In the genomic region with DNA sequence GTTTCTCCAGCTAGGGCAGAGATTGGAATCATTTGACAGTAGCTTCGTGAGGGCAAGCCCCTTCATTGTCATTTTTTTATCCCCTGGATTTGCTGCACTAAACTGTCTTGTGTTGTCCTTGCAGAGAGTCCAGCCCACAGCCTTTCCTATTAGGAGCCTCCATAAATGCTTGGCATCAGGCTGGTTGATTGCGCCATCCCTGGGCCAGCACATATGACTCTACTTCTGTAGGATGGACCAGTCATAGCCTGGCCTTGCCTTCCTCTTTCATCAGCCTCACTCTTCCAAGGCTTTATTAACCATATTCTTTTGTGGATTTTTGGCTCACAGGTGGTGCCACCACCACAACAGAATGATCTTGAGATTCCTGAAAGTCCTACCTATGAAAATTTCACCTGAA, we compare ENCODE assay signal across 15 cellular contexts. TPM values are rescaled to one million over a fixed set of nuclear protein-coding genes. Genes with fewer than 3 reads are reported as not detected.
DNase-seq lines count a peak whose midpoint lies in the region; ATAC-seq, FAIRE-seq and TF ChIP-seq lines count a peak whose summit lies in the region.
"Had no signal": no experiment of that assay in that cellular context is flagged by ENCODE, and none has a peak within 500 bp of the region (broad histone marks: within the 10 kb centered on the region; RNA-seq: fewer than 3 reads in every experiment).

No MANE protein-coding gene starts in this region.

- H3K9ac ChIP-seq in GM23248 (no peak overlapping the region), keratinocyte (ENCODE audit: control insufficient read depth, extremely low read depth, insufficient read depth, low read length) (no peak overlapping the region)

- no peaks in the 10 kb centered on the region for H3K27me3 Mint-ChIP-seq in T-helper 17 cell
- H3K27me3 Mint-ChIP-seq in endothelial cell (ENCODE audit: unreplicated experiment), result peaks cover 4% of the 10 kb centered on the region

- H3K36me3 ChIP-seq in GM23248 (ENCODE audit: low read depth) (no peaks in the 10 kb centered on the region), keratinocyte (ENCODE audit: control insufficient read depth in 2 of 2, extremely low read depth in 1 of 2, insufficient read depth in 2 of 2, low read length in 2 of 2) (no peaks in the 10 kb centered on the region), Peyer's patch (no peaks in the 10 kb centered on the region)

- no peak overlapping the region for H3K4me3 Mint-ChIP-seq in T-helper 17 cell
- H3K4me3 Mint-ChIP-seq in endothelial cell (ENCODE audit: unreplicated experiment), result no peak overlapping the region

- dilution Hi-C loops in keratinocyte (cut with MboI; ENCODE audit: extremely low pct_ligation_motif_present, low sequenced_read_pairs), result no loop called here

- in situ Hi-C loops in GM23248 (cut with MboI), result no loop called here

- no peaks in the 10 kb centered on the region for H3K27me3 ChIP-seq in GM23248 (replicated peaks; ENCODE audit: insufficient read depth)
- H3K27me3 ChIP-seq in keratinocyte (ENCODE audit: control insufficient read depth, extremely low read depth, insufficient read depth, low read length), result no peaks in the 10 kb centered on the region
- H3K27me3 ChIP-seq in Peyer's patch, result no peaks in the 10 kb centered on the region

- POLR2A ChIA-PET in A549 (lab: Yijun Ruan, JAX), result no interaction called here

- H4K20me1 ChIP-seq in GM23248 (ENCODE audit: insufficient read depth) (no peaks in the 10 kb centered on the region), keratinocyte (ENCODE audit: control insufficient read depth, extremely low read depth, insufficient read depth, low read length) (no peaks in the 10 kb centered on the region)

- no peak overlapping the region for H3K4me3 ChIP-seq in A549
- no peak overlapping the region for H3K4me3 ChIP-seq in GM23248
- H3K4me3 ChIP-seq in keratinocyte (ENCODE audit: control insufficient read depth in 2 of 3, extremely low read depth in 1 of 3, insufficient read depth in 2 of 3, low read depth in 1 of 3, low read length in 3 of 3), result no peak overlapping the region
- H3K4me3 ChIP-seq in Peyer's patch, result no peak overlapping the region
- H3K4me3 ChIP-seq: SK-N-MC had no signal

- H3K27ac ChIP-seq in A549 (peak overlapping the region; percentile 64 to 81), GM23248 (no peak overlapping the region), keratinocyte (ENCODE audit: control insufficient read depth, insufficient read depth, low read length) (peak overlapping the region; percentile 44), Peyer's patch (no peak overlapping the region)
- H3K27ac ChIP-seq: SK-N-MC had no signal

- TF ChIP-seq POLR2A in A549 (IDR thresholded peaks at IDR 0.05; ENCODE audit: low read length), result no peak
- no peak for TF ChIP-seq POLR2A in Peyer's patch (IDR thresholded peaks at IDR 0.05)

- peak overlapping the region; percentile 50; the same call in 2 of the 3 replicates for H3K4me2 ChIP-seq in A549
- H3K4me2 ChIP-seq in GM23248 (ENCODE audit: unreplicated experiment), result no peak overlapping the region
- peak overlapping the region; percentile 47 for H3K4me2 ChIP-seq in keratinocyte (ENCODE audit: control insufficient read depth, extremely low read depth, insufficient read depth, low read depth, low read length)

- H3K9me3 Mint-ChIP-seq in endothelial cell (ENCODE audit: unreplicated experiment), result no peaks in the 10 kb centered on the region

- H3K9me3 ChIP-seq in A549, result no peaks in the 10 kb centered on the region
- H3K9me3 ChIP-seq in GM23248 (ENCODE audit: low read depth), result no peaks in the 10 kb centered on the region
- H3K9me3 ChIP-seq in T-helper 17 cell (ENCODE audit: control insufficient read depth, low read length, poor library complexity, severe bottlenecking), result no peaks in the 10 kb centered on the region
- no peaks in the 10 kb centered on the region for H3K9me3 ChIP-seq in keratinocyte (ENCODE audit: control insufficient read depth, low read depth, low read length)
- H3K9me3 ChIP-seq in Peyer's patch, result no peaks in the 10 kb centered on the region

- TF ChIP-seq EP300 in A549 (IDR thresholded peaks at IDR 0.05), result no peak

- CTCF ChIA-PET in A549 (lab: Yijun Ruan, JAX), result interaction anchor here (0.6 to 6.5 kb wide), 6 partner anchors 7 to 517 kb away, joined by 3 to 23 read pairs (median 6); no protein-coding TSS in a partner anchor

- no peak for TF ChIP-seq RAD21 in A549 (conservative IDR thresholded peaks at IDR 0.05 in 1 of 2, IDR thresholded peaks at IDR 0.05 in 1 of 2)

- H2AFZ ChIP-seq in GM23248, result no peak overlapping the region
- no peak overlapping the region for H2AFZ ChIP-seq in keratinocyte (ENCODE audit: control insufficient read depth, low read length)

- peaks cover 25% of the 10 kb centered on the region for H3K4me1 ChIP-seq in A549
- no peaks in the 10 kb centered on the region for H3K4me1 ChIP-seq in GM23248 (ENCODE audit: insufficient read depth)
- H3K4me1 ChIP-seq in keratinocyte (ENCODE audit: control insufficient read depth, extremely low read depth, insufficient read depth, low read length), result peaks cover 18% of the 10 kb centered on the region
- H3K4me1 ChIP-seq in Peyer's patch, result no peaks in the 10 kb centered on the region

- H3K9me2 ChIP-seq in GM23248 (ENCODE audit: insufficient read depth), result no peaks in the 10 kb centered on the region

- TF ChIP-seq CTCF in A549 (IDR thresholded peaks at IDR 0.05) (no peak), keratinocyte (optimal IDR thresholded peaks at IDR 0.05 in 1 of 3, IDR thresholded peaks at IDR 0.05 in 1 of 3, conservative IDR thresholded peaks at IDR 0.05 in 1 of 3; ENCODE audit: extremely low read depth in 1 of 3, insufficient read depth in 2 of 3, low read length in 3 of 3) (no peak), Peyer's patch (IDR thresholded peaks at IDR 0.05) (no peak), endothelial cell (IDR thresholded peaks at IDR 0.05; ENCODE audit: unreplicated experiment) (no peak)

- H3F3A ChIP-seq in GM23248 (ENCODE audit: insufficient read depth), result no peaks in the 10 kb centered on the region

- FAIRE-seq in A549 (lab: Jason Lieb, UNC) (no peak), keratinocyte (lab: Jason Lieb, UNC) (peak; percentile 20)
- FAIRE-seq: small intestine had no signal

- H3K27ac Mint-ChIP-seq in T-helper 17 cell (peak overlapping the region; percentile 75), endothelial cell (ENCODE audit: unreplicated experiment) (no peak overlapping the region)

- H3K9me1 ChIP-seq in keratinocyte (ENCODE audit: control insufficient read depth, extremely low read depth, insufficient read depth, low read length), result no peaks in the 10 kb centered on the region

- H3K4me1 Mint-ChIP-seq in T-helper 17 cell, result peaks cover 16% of the 10 kb centered on the region
- H3K4me1 Mint-ChIP-seq in endothelial cell (ENCODE audit: unreplicated experiment), result peaks cover 9% of the 10 kb centered on the region

- peaks cover 5% of the 10 kb centered on the region for H3K36me3 Mint-ChIP-seq in T-helper 17 cell (ENCODE audit: low read depth)
- H3K36me3 Mint-ChIP-seq in endothelial cell (ENCODE audit: low read depth, unreplicated experiment), result no peaks in the 10 kb centered on the region

- 89% methylated on average over 2 of the region's 2 CpGs for WGBS in A549 (ENCODE audit: missing lambda C conversion rate)
- 28 to 35% methylated on average over 2 of the region's 2 CpGs for whole genome bisulfite sequencing in GM23248 (ENCODE audit: low coverage in 1 of 2, low lambda C conversion rate in 2 of 2, missing lambda C conversion rate in 2 of 2), 2 experiments

- DNase-seq in A549 (ENCODE audit: low read depth in 1 of 2, low spot score in 1 of 2) (peak in 1 of 2 experiments; percentile 26), GM23248 (peak; percentile 64), T-helper 17 cell (no peak), keratinocyte (ENCODE audit: low read depth, low spot score) (no peak), Peyer's patch (no peak), NCI-H2227 treated with DMSO at 0.1 percent for 48 hours (lab: John Stamatoyannopoulos, UW) (no peak), endothelial cell (ENCODE audit: low spot score) (no peak)
- DNase-seq in stimulated activated CD4-positive, alpha-beta T cell treated with anti-CD3 and anti-CD28 coated beads, Interleukin-12 subunit alpha, Interleukin-12 subunit beta, amount 100 ng/mL, for 4 hours, result no peak
- DNase-seq: activated CD8-positive, alpha-beta memory T cell treated with anti-CD3 and anti-CD28 coated beads, Interleukin-2, amount 50 U/mL, for 48 hours; DMS153; HCEC 1CT; hypothalamus; small intestine had no signal

- ATAC-seq in A549 (no peak), T-helper 17 cell (no peak)

- H3K79me2 ChIP-seq in GM23248 (ENCODE audit: insufficient read depth), result no peaks in the 10 kb centered on the region
- H3K79me2 ChIP-seq in keratinocyte (ENCODE audit: control insufficient read depth, insufficient read depth, low read length), result no peaks in the 10 kb centered on the region

RNA-seq across cellular contexts. Expression of a gene that starts 31.4 kb away (rescaled TPM):
- 0.19 and 0.20 TPM in 2 replicates for polyA plus RNA-seq in A549 (2011; rRNA removed)
- 0.18 and 0.21 TPM in 2 replicates for polyA plus RNA-seq in A549 (2012; cell fraction: cytosol; rRNA removed)
- 0.13 and 0.14 TPM in 2 replicates for polyA plus RNA-seq in A549 (2012; cell fraction: nucleus; rRNA removed)
- 0.03 to 0.15 TPM (median 0.05 TPM) in 3 replicates for polyA plus RNA-seq in A549 (2017; fragmentation: RNase III; extraction: RNeasy Plus Mini Kit Qiagen cat#74134 plus additional on column Dnase treatment)
- 0.37 and 0.49 TPM in 2 replicates for polyA minus RNA-seq in A549 (2011; rRNA and poly(A)+ RNA removed)
- not detected in 2 replicates for total RNA-seq in GM23248 (2014; rRNA removed; shearing (Covaris generic))
- not detected in 2 replicates for polyA plus RNA-seq in GM23248 (2016; fragmentation: Nextera tagmentation; extraction: Ambion mirVana)
- total RNA-seq in T-helper 17 cell, result 100 to 1,000 TPM in 1 of 2 donors, 10 to 100 TPM in 1; 96.6 to 124 TPM
- polyA plus RNA-seq in keratinocyte, result not detected in 3 replicates
- not detected for polyA plus RNA-seq in keratinocyte (2011; ENCODE audit: low read depth)
- 0.05 TPM in 1 of 2 replicates, not detected in the other for polyA plus RNA-seq in keratinocyte (2011; cell fraction: cytosol; rRNA removed)
- 0.04 TPM in 1 of 2 replicates, not detected in the other for polyA plus RNA-seq in keratinocyte (2011; cell fraction: nucleus; rRNA removed)
- polyA plus RNA-seq in keratinocyte (2012; ENCODE audit: low replicate concordance), result 0.23 TPM in 1 of 2 replicates, not detected in the other
- not detected in 3 replicates for polyA minus RNA-seq in keratinocyte
- polyA minus RNA-seq in keratinocyte (2011; cell fraction: cytosol; rRNA and poly(A)+ RNA removed), result not detected
- not detected in 2 replicates for polyA minus RNA-seq in keratinocyte (2011; cell fraction: nucleus; rRNA and poly(A)+ RNA removed)
- total RNA-seq in Peyer's patch, result 10 to 100 TPM in 1 of 4 donors, 1 to 10 TPM in 3; 1.6 to 39.6 (median 3.6) TPM
- total RNA-seq in endothelial cell (ENCODE audit: unreplicated experiment), result not detected
- total RNA-seq: M059J had no signal

RNA-seq across cellular contexts. Expression of a gene that starts 35.3 kb away (rescaled TPM):
- 0.03 and 0.08 TPM in 2 replicates for polyA plus RNA-seq in A549 (2011; rRNA removed)
- not detected in 2 replicates for polyA plus RNA-seq in A549 (2012; cell fraction: cytosol; rRNA removed)
- not detected in 2 replicates for polyA plus RNA-seq in A549 (2012; cell fraction: nucleus; rRNA removed)
- not detected in 3 replicates for polyA plus RNA-seq in A549 (2017; fragmentation: RNase III; extraction: RNeasy Plus Mini Kit Qiagen cat#74134 plus additional on column Dnase treatment)
- not detected in 2 replicates for polyA minus RNA-seq in A549 (2011; rRNA and poly(A)+ RNA removed)
- not detected in 2 replicates for total RNA-seq in GM23248 (2014; rRNA removed; shearing (Covaris generic))
- polyA plus RNA-seq in GM23248 (2016; fragmentation: Nextera tagmentation; extraction: Ambion mirVana), result not detected in 2 replicates
- 1 to 10 TPM in 1 of 2 donors, under 1 TPM in 1; 0.73 to 1.4 TPM for total RNA-seq in T-helper 17 cell
- polyA plus RNA-seq in keratinocyte, result 0.12 TPM in 1 of 3 replicates, not detected in the others
- not detected for polyA plus RNA-seq in keratinocyte (2011; ENCODE audit: low read depth)
- polyA plus RNA-seq in keratinocyte (2011; cell fraction: cytosol; rRNA removed), result 0.09 TPM in 1 of 2 replicates, not detected in the other
- 0.08 and 0.17 TPM in 2 replicates for polyA plus RNA-seq in keratinocyte (2011; cell fraction: nucleus; rRNA removed)
- 0.06 TPM in 1 of 2 replicates, not detected in the other for polyA plus RNA-seq in keratinocyte (2012; ENCODE audit: low replicate concordance)
- 0.86 TPM in 1 of 3 replicates, not detected in the others for polyA minus RNA-seq in keratinocyte
- polyA minus RNA-seq in keratinocyte (2011; cell fraction: cytosol; rRNA and poly(A)+ RNA removed), result not detected
- polyA minus RNA-seq in keratinocyte (2011; cell fraction: nucleus; rRNA and poly(A)+ RNA removed), result not detected in 2 replicates
- total RNA-seq in Peyer's patch, result 1 to 10 TPM in 2 of 4 donors, under 1 TPM in 1, not detected in 1; 0.80 to 2.8 (median 1.3) TPM
- total RNA-seq in endothelial cell (ENCODE audit: unreplicated experiment), result 0.31 TPM
- total RNA-seq: M059J had no signal

RNA-seq across cellular contexts. Expression of a gene that starts 57.6 kb away (rescaled TPM):
- polyA plus RNA-seq in A549 (2011; rRNA removed) (not detected in 2 replicates), A549 (2017; fragmentation: RNase III; extraction: RNeasy Plus Mini Kit Qiagen cat#74134 plus additional on column Dnase treatment) (not detected in 3 replicates), GM23248 (2016; fragmentation: Nextera tagmentation; extraction: Ambion mirVana) (not detected in 2 replicates), keratinocyte (not detected in 3 replicates)
- 0.05 TPM in 1 of 2 replicates, not detected in the other for polyA plus RNA-seq in A549 (2012; cell fraction: cytosol; rRNA removed)
- polyA plus RNA-seq in A549 (2012; cell fraction: nucleus; rRNA removed), result 0.10 TPM in 1 of 2 replicates, not detected in the other
- polyA minus RNA-seq in A549 (2011; rRNA and poly(A)+ RNA removed), result not detected in 2 replicates
- total RNA-seq in GM23248 (2014; rRNA removed; shearing (Covaris generic)), result not detected in 2 replicates
- total RNA-seq in T-helper 17 cell (not detected), Peyer's patch (10 to 100 TPM; 14.4 to 45.0 (median 24.5) TPM), endothelial cell (ENCODE audit: unreplicated experiment) (not detected)
- not detected for polyA plus RNA-seq in keratinocyte (2011; ENCODE audit: low read depth)
- not detected in 2 replicates for polyA plus RNA-seq in keratinocyte (2011; cell fraction: cytosol; rRNA removed)
- not detected in 2 replicates for polyA plus RNA-seq in keratinocyte (2011; cell fraction: nucleus; rRNA removed)
- not detected in 2 replicates for polyA plus RNA-seq in keratinocyte (2012; ENCODE audit: low replicate concordance)
- not detected in 3 replicates for polyA minus RNA-seq in keratinocyte
- polyA minus RNA-seq in keratinocyte (2011; cell fraction: cytosol; rRNA and poly(A)+ RNA removed), result not detected
- polyA minus RNA-seq in keratinocyte (2011; cell fraction: nucleus; rRNA and poly(A)+ RNA removed), result not detected in 2 replicates
- total RNA-seq: M059J had no signal

Comparison
In these comparisons a context has a peak if more than half of its experiments do, and no peak if none do; other contexts are left out.
1. H3K27ac ChIP-seq: peak in A549 (2 of 2) and keratinocyte (single experiment); none in GM23248 (single experiment) and Peyer's patch (0 of 4).
2. RNA of a gene that starts 57.6 kb away (total RNA-seq): 14.4 to 45.0 TPM in Peyer's patch; not detected in T-helper 17 cell, not detected in GM23248 and not detected in endothelial cell (single experiment); every median in the first group is over 10 times any median in the second.